In genomic region chrX:136210806-136211205, GRCh38 we compare ENCODE assay signal across 16 cellular contexts. TPM values are rescaled to one million over a fixed set of nuclear protein-coding genes. Genes with fewer than 3 reads are reported as not detected.
A peak's percentile ranks its signal among the peaks of the same experiment; 100 is the strongest.
DNase-seq lines count a peak whose midpoint lies in the region; ATAC-seq and TF ChIP-seq lines count a peak whose summit lies in the region.
"Had no signal": no experiment of that assay in that cellular context is flagged by ENCODE, and none has a peak within 500 bp of the region (broad histone marks: within the 10 kb centered on the region; RNA-seq: fewer than 3 reads in every experiment).

No MANE protein-coding gene starts in this region.

- H3K4me1 Mint-ChIP-seq in stimulated activated memory B cell treated with anti-CD40 and anti-IgM and Interleukin-4, amounts not matched to agents 10 μg/mL and 1 μg/mL and 100 μg/mL, for 72 hours: peaks cover 28% of the 10 kb centered on the region
- H3K4me1 Mint-ChIP-seq: activated naive CD8-positive, alpha-beta T cell treated with anti-CD3 and anti-CD28 coated beads for 36 hours had no signal

- H3K36me3 Mint-ChIP-seq in stimulated activated memory B cell treated with anti-CD40 and anti-IgM and Interleukin-4, amounts not matched to agents 10 μg/mL and 1 μg/mL and 100 μg/mL, for 72 hours: no peaks in the 10 kb centered on the region
- H3K36me3 Mint-ChIP-seq: T-cell had no signal

- ATAC-seq in HCT116 (no peak), right cardiac atrium (no peak), HG02588 (IDR thresholded peaks at IDR 0.05; ENCODE audit: unreplicated experiment) (no peak)
- no peak for ATAC-seq in stimulated activated memory B cell treated with anti-CD40 and anti-IgM and Interleukin-4, amounts not matched to agents 10 μg/mL and 1 μg/mL and 100 μg/mL, for 72 hours
- ATAC-seq: activated CD8-positive, alpha-beta T cell treated with anti-CD3 and anti-CD28 coated beads for 36 hours; T-cell had no signal

- CTCF ChIA-PET in HCT116 (lab: Charles Lee): no interaction called here

- no peak overlapping the region for H3K4me3 Mint-ChIP-seq in stimulated activated memory B cell treated with anti-CD40 and anti-IgM and Interleukin-4, amounts not matched to agents 10 μg/mL and 1 μg/mL and 100 μg/mL, for 72 hours
- H3K4me3 Mint-ChIP-seq: activated CD8-positive, alpha-beta T cell treated with anti-CD3 and anti-CD28 coated beads for 36 hours; activated naive CD8-positive, alpha-beta T cell treated with anti-CD3 and anti-CD28 coated beads for 36 hours; immature natural killer cell; neural crest cell; T-cell had no signal

- DNase-seq in HCT116 (ENCODE audit: low read depth, low spot score): no peak
- peak; percentile 42 for DNase-seq in NOMO-1 treated with DMSO at 0.1 percent for 48 hours (lab: John Stamatoyannopoulos, UW; ENCODE audit: unreplicated experiment)
- DNase-seq in right cardiac atrium: peak in 2 of 3 donors; percentile 46 to 73
- DNase-seq in kidney tubule cell (ENCODE audit: low spot score): no peak
- DNase-seq in stimulated activated CD4-positive, alpha-beta T cell treated with anti-CD3 and anti-CD28 coated beads, Interleukin-4, amount 100 ng/mL, for 1 hour: no peak
- DNase-seq: activated CD8-positive, alpha-beta T cell treated with anti-CD3 and anti-CD28 coated beads for 36 hours; activated naive CD8-positive, alpha-beta T cell treated with anti-CD3 and anti-CD28 coated beads for 36 hours; brain microvascular endothelial cell; immature natural killer cell; NCI-H1417 treated with DMSO at 0.1 percent for 48 hours; NCI-H2171; T-cell; WERI-Rb-1 had no signal

- H3K9me3 ChIP-seq in HCT116 (ENCODE audit: control insufficient read depth in 1 of 2, insufficient read depth in 1 of 2, low read depth in 1 of 2, low read length in 2 of 2) (no peaks in the 10 kb centered on the region), right cardiac atrium (ENCODE audit: control insufficient read depth, low read length) (no peaks in the 10 kb centered on the region)

- no peak overlapping the region for H3K4me3 ChIP-seq in HCT116 (replicated peaks in 1 of 2; ENCODE audit: low read depth in 1 of 2, low read length in 2 of 2)
- no peak overlapping the region for H3K4me3 ChIP-seq in right cardiac atrium (ENCODE audit: low read length)

- TF ChIP-seq RAD21 in HCT116 (IDR thresholded peaks at IDR 0.05; ENCODE audit: low read depth): no peak

- RAD21 ChIA-PET in HCT116 (lab: Charles Lee; ENCODE audit: low non-redundant PET in 1 of 2, low total read pairs in 2 of 2, uncharacterized antibody in 2 of 2, unreplicated experiment in 2 of 2): interaction anchor here in 1 of 2 experiments (2.4 kb wide), 1 partner anchor 182 kb away, joined by 6 read pairs; no protein-coding TSS in a partner anchor

- H3K9ac ChIP-seq in HCT116 (ENCODE audit: low read length): no peak overlapping the region

- BruUV-seq in HCT116 (replicated peaks; lab: Mats Ljungman, UMichigan): TSS peak; percentile 36

- no peaks in the 10 kb centered on the region for H3K79me2 ChIP-seq in HCT116 (ENCODE audit: insufficient read depth, low read length)

- H3K27me3 ChIP-seq in HCT116 (ENCODE audit: insufficient read depth, low read length) (no peaks in the 10 kb centered on the region), right cardiac atrium (ENCODE audit: control insufficient read depth, insufficient read depth) (no peaks in the 10 kb centered on the region)
- H3K27me3 ChIP-seq: brain microvascular endothelial cell had no signal

- 43% methylated on average over 5 of the region's 5 CpGs for WGBS in right cardiac atrium

- TF ChIP-seq CTCF in HCT116 (IDR thresholded peaks at IDR 0.05 in 2 of 3, conservative IDR thresholded peaks at IDR 0.05 in 1 of 3; ENCODE audit: borderline replicate concordance in 1 of 3, insufficient read depth in 1 of 3, low read depth in 2 of 3, low read length in 2 of 3): no peak

- H3K9me3 Mint-ChIP-seq in stimulated activated memory B cell treated with anti-CD40 and anti-IgM and Interleukin-4, amounts not matched to agents 10 μg/mL and 1 μg/mL and 100 μg/mL, for 72 hours: no peaks in the 10 kb centered on the region
- H3K9me3 Mint-ChIP-seq: activated CD8-positive, alpha-beta T cell treated with anti-CD3 and anti-CD28 coated beads for 36 hours; activated naive CD8-positive, alpha-beta T cell treated with anti-CD3 and anti-CD28 coated beads for 36 hours; immature natural killer cell; neural crest cell; T-cell had no signal

- no peak for TF ChIP-seq POLR2A in HCT116 (IDR thresholded peaks at IDR 0.05; ENCODE audit: borderline replicate concordance, extremely low read depth, insufficient read depth, insufficient read length)

- no peak overlapping the region for H2AFZ ChIP-seq in HCT116 (ENCODE audit: low read depth, low read length, poor library complexity, severe bottlenecking)

- no peak overlapping the region for H3K4me2 ChIP-seq in HCT116 (ENCODE audit: low read length)

- POLR2A ChIA-PET in HCT116 (lab: Charles Lee): no interaction called here

- intact Hi-C loops in HCT116 (cut with micrococcal nuclease) (no loop called here), right cardiac atrium (cut with DNase I) (loop anchor here in 1 of 4 donors (5.0 kb wide), 1 partner anchor 184 kb away; no protein-coding TSS in a partner anchor)

- H3K9me2 ChIP-seq in HCT116 (ENCODE audit: insufficient read depth): no peaks in the 10 kb centered on the region

- no peaks in the 10 kb centered on the region for H3K27me3 Mint-ChIP-seq in stimulated activated memory B cell treated with anti-CD40 and anti-IgM and Interleukin-4, amounts not matched to agents 10 μg/mL and 1 μg/mL and 100 μg/mL, for 72 hours
- H3K27me3 Mint-ChIP-seq: activated CD8-positive, alpha-beta T cell treated with anti-CD3 and anti-CD28 coated beads for 36 hours; activated naive CD8-positive, alpha-beta T cell treated with anti-CD3 and anti-CD28 coated beads for 36 hours had no signal

- H3K4me1 ChIP-seq in HCT116 (ENCODE audit: control insufficient read depth in 1 of 2, insufficient read depth in 2 of 2, low read length in 2 of 2): peaks cover 0 to 7% of the 10 kb centered on the region in 2 experiments; a peak in 1 of 4 replicates
- peaks cover 2% of the 10 kb centered on the region for H3K4me1 ChIP-seq in right cardiac atrium (ENCODE audit: control insufficient read depth, insufficient read depth, low read length)

- H3K27ac ChIP-seq in HCT116 (ENCODE audit: low read depth, low read length): no peak overlapping the region
- H3K27ac ChIP-seq in right cardiac atrium (ENCODE audit: low read length): no peak overlapping the region
- H3K27ac ChIP-seq: brain microvascular endothelial cell, WERI-Rb-1 had no signal

- H3K27ac Mint-ChIP-seq in stimulated activated memory B cell treated with anti-CD40 and anti-IgM and Interleukin-4, amounts not matched to agents 10 μg/mL and 1 μg/mL and 100 μg/mL, for 72 hours: peak overlapping the region; percentile 68
- H3K27ac Mint-ChIP-seq: activated CD8-positive, alpha-beta T cell treated with anti-CD3 and anti-CD28 coated beads for 36 hours; activated naive CD8-positive, alpha-beta T cell treated with anti-CD3 and anti-CD28 coated beads for 36 hours; immature natural killer cell; T-cell had no signal

- H3K36me3 ChIP-seq in HCT116 (ENCODE audit: control insufficient read depth in 1 of 2, insufficient read depth in 2 of 2, low read length in 2 of 2): no peaks in the 10 kb centered on the region; a peak in 1 of 4 replicates
- H3K36me3 ChIP-seq: brain microvascular endothelial cell, WERI-Rb-1 had no signal

- no peaks in the 10 kb centered on the region for H4K20me1 ChIP-seq in HCT116 (ENCODE audit: insufficient read depth)

TF ChIP-seq in HCT116, 20 proteins besides CTCF, POLR2A, EP300 and RAD21 (continues in another document):
- TF ChIP-seq ZNF274 (IDR thresholded peaks at IDR 0.05; ENCODE audit: low read depth, low read length) (no peak), ATF3 (IDR thresholded peaks at IDR 0.05) (no peak), SRF (IDR thresholded peaks at IDR 0.05; ENCODE audit: low read depth) (no peak), POLR2AphosphoS5 (IDR thresholded peaks at IDR 0.05; ENCODE audit: low read depth, low read length) (no peak), EZH2phosphoT487 (IDR thresholded peaks at IDR 0.05; ENCODE audit: borderline replicate concordance) (no peak), FOSL1 (IDR thresholded peaks at IDR 0.05; ENCODE audit: low read depth) (no peak), REST (IDR thresholded peaks at IDR 0.05; ENCODE audit: low read depth) (no peak), ELF1 (IDR thresholded peaks at IDR 0.05; ENCODE audit: borderline replicate concordance, low read depth) (no peak), SIN3A (IDR thresholded peaks at IDR 0.05; ENCODE audit: low read depth) (no peak), CBX3 (IDR thresholded peaks at IDR 0.05; ENCODE audit: low read depth) (no peak)

RNA-seq across cellular contexts. Expression of gene MAP7D3, which starts 40.4 kb away (rescaled TPM):
- 15.0 TPM for total RNA-seq in HCT116 (2021; ENCODE audit: unreplicated experiment)
- 10.4 and 11.1 TPM in 2 replicates for polyA plus RNA-seq in HCT116 (2012)
- 10 to 100 TPM in 3 of 4 donors, 1 to 10 TPM in 1; 8.7 to 13.8 (median 12.0) TPM for total RNA-seq in right cardiac atrium
- 5.9 TPM for polyA plus RNA-seq in right cardiac atrium

Comparison
In these comparisons a context has a peak if more than half of its experiments do, and no peak if none do; other contexts are left out.
1. DNase-seq: peak in NOMO-1 treated with DMSO at 0.1 percent for 48 hours (single experiment) and right cardiac atrium (2 of 3); none in HCT116 (single experiment), kidney tubule cell (single experiment) and stimulated activated CD4-positive, alpha-beta T cell treated with anti-CD3 and anti-CD28 coated beads, Interleukin-4, amount 100 ng/mL, for 1 hour (single experiment).